Comparison of ENCODE assay signal across 15 cellular contexts in genomic region chr18:64027931-64028695, GRCh38. TPM values are rescaled to one million over a fixed set of nuclear protein-coding genes. Genes with fewer than 3 reads are reported as not detected.
A peak's percentile ranks its signal among the peaks of the same experiment; 100 is the strongest.
DNase-seq lines count a peak whose midpoint lies in the region; ATAC-seq and TF ChIP-seq lines count a peak whose summit lies in the region.
"Had no signal": no experiment of that assay in that cellular context is flagged by ENCODE, and none has a peak within 500 bp of the region (broad histone marks: within the 10 kb centered on the region; RNA-seq: fewer than 3 reads in every experiment).

No MANE protein-coding gene starts in this region.

- no peak for TF ChIP-seq CTCF in GM13977 (IDR thresholded peaks at IDR 0.05; ENCODE audit: extremely low read depth, insufficient read depth, missing control alignments)
- TF ChIP-seq CTCF in gastroesophageal sphincter (IDR thresholded peaks at IDR 0.05) = no peak

- in situ Hi-C loops in GM13977 (cut with MboI; ENCODE audit: low pct_unique_long_range_greater_than_20kb, low sequenced_read_pairs, unreplicated experiment) = loop anchor here (25.0 kb wide), 1 partner anchor 359 kb away; no protein-coding TSS in a partner anchor

- 58 to 78% methylated on average over 4 of the region's 4 CpGs for WGBS in gastroesophageal sphincter (ENCODE audit: low coverage in 1 of 2), 2 donors

- H3K4me3 ChIP-seq in gastroesophageal sphincter = no peak overlapping the region

- ATAC-seq in GM19351 (IDR thresholded peaks at IDR 0.05; ENCODE audit: unreplicated experiment) = peak; percentile 82
- peak; percentile 82 for ATAC-seq in HG02642 (IDR thresholded peaks at IDR 0.05; ENCODE audit: poor library complexity, unreplicated experiment)
- peak; percentile 88 for ATAC-seq in HG03432 (IDR thresholded peaks at IDR 0.05; ENCODE audit: unreplicated experiment)
- no peak for ATAC-seq in gastroesophageal sphincter
- ATAC-seq: left lobe of liver had no signal

- H3K36me3 ChIP-seq in gastroesophageal sphincter = no peaks in the 10 kb centered on the region
- H3K36me3 ChIP-seq: neutrophil had no signal

- H3K4me1 ChIP-seq in gastroesophageal sphincter = no peaks in the 10 kb centered on the region

- peak; percentile 61 for DNase-seq in GM13977 (ENCODE audit: low spot score)
- DNase-seq in activated CD4-positive, alpha-beta T cell treated with anti-CD3 and anti-CD28 coated beads, Interleukin-2, amount 50 U/mL, for 48 hours = no peak
- DNase-seq in AG08395 (ENCODE audit: low spot score) = no peak
- no peak for DNase-seq in MV-4-11 (lab: John Stamatoyannopoulos, UW)
- DNase-seq: activated CD4-positive, CD25-positive, alpha-beta regulatory T cell; activated T-cell treated with anti-CD3 and anti-CD28 coated beads, Interleukin-2, amount 50 U/mL, for 24 hours; amygdala; NCI-H1105; NCI-H524 treated with DMSO at 0.1 percent for 48 hours had no signal

- H3K27ac ChIP-seq in gastroesophageal sphincter = no peak overlapping the region
- H3K27ac ChIP-seq: neutrophil had no signal

- H3K9me3 ChIP-seq in gastroesophageal sphincter = no peaks in the 10 kb centered on the region
- H3K9me3 ChIP-seq: neutrophil had no signal

- H3K27me3 ChIP-seq in gastroesophageal sphincter = peaks cover 29% of the 10 kb centered on the region
- H3K27me3 ChIP-seq: neutrophil had no signal

- no peak for TF ChIP-seq EP300 in gastroesophageal sphincter (IDR thresholded peaks at IDR 0.05)

- TF ChIP-seq POLR2A in gastroesophageal sphincter (IDR thresholded peaks at IDR 0.05) = no peak

RNA-seq across cellular contexts. Expression of gene SERPINB8, which starts 58.2 kb away (rescaled TPM):
- 10 to 100 TPM in 3 of 4 donors, 1 to 10 TPM in 1; 6.4 to 16.6 (median 11.5) TPM for total RNA-seq in gastroesophageal sphincter
